In genomic region chr13:75437582-75438318, GRCh38 we compare ENCODE assay signal across 10 cellular contexts. TPM values are rescaled to one million over a fixed set of nuclear protein-coding genes. Genes with fewer than 3 reads are reported as not detected.
DNase-seq lines count a peak whose midpoint lies in the region; ATAC-seq and TF ChIP-seq lines count a peak whose summit lies in the region.
"Had no signal": no experiment of that assay in that cellular context is flagged by ENCODE, and none has a peak within 500 bp of the region (broad histone marks: within the 10 kb centered on the region; RNA-seq: fewer than 3 reads in every experiment).

No MANE protein-coding gene starts in this region.

- no peaks in the 10 kb centered on the region for H3K27me3 ChIP-seq in esophagus squamous epithelium

- no peak for ATAC-seq in HG02973 (IDR thresholded peaks at IDR 0.05; ENCODE audit: unreplicated experiment)
- ATAC-seq in GM21515 (IDR thresholded peaks at IDR 0.05; ENCODE audit: unreplicated experiment) = no peak

- H3K9me3 ChIP-seq in esophagus squamous epithelium = no peaks in the 10 kb centered on the region

- no peaks in the 10 kb centered on the region for H3K36me3 ChIP-seq in esophagus squamous epithelium

- H3K4me1 ChIP-seq in esophagus squamous epithelium = peaks cover 0 to 11% (median 0%) of the 10 kb centered on the region in 3 donors

- WGBS in esophagus squamous epithelium, 2 donors = 60 to 67% methylated on average over 4 of the region's 4 CpGs

- no peak for TF ChIP-seq CTCF in cardiac fibroblast (IDR thresholded peaks at IDR 0.05; ENCODE audit: low read depth, low read length)
- TF ChIP-seq CTCF in GM10266 (IDR thresholded peaks at IDR 0.05; ENCODE audit: control insufficient read depth, insufficient read depth, low read depth, missing control alignments) = no peak
- TF ChIP-seq CTCF in esophagus squamous epithelium (IDR thresholded peaks at IDR 0.05) = no peak

- H3K4me3 ChIP-seq in cardiac fibroblast (replicated peaks in 1 of 2; ENCODE audit: low read depth in 2 of 2, low read length in 2 of 2) = no peak overlapping the region
- H3K4me3 ChIP-seq in esophagus squamous epithelium = no peak overlapping the region

- H3K27ac ChIP-seq in esophagus squamous epithelium = no peak overlapping the region

- DNase-seq in A172 (ENCODE audit: low spot score) (peak; percentile 16), M059J (ENCODE audit: low read depth) (peak; percentile 66), cardiac fibroblast (ENCODE audit: low read depth in 2 of 2) (peak; percentile 47 to 66), kidney tubule cell (ENCODE audit: low spot score) (peak; percentile 30), GM10266 (ENCODE audit: extremely low spot score) (no peak), esophagus squamous epithelium (lab: John Stamatoyannopoulos, UW) (no peak)
- DNase-seq: NCI-H1694, T-helper 9 cell had no signal

- intact Hi-C loops in esophagus squamous epithelium (cut with DNase I) = no loop called here

- TF ChIP-seq POLR2A in esophagus squamous epithelium (IDR thresholded peaks at IDR 0.05) = no peak

RNA-seq across cellular contexts. Expression of gene TBC1D4, which starts 44.2 kb away (rescaled TPM):
- total RNA-seq in A172 (2014; rRNA removed; shearing (Covaris generic)) = 5.9 and 6.8 TPM in 2 replicates
- total RNA-seq in M059J (2014; rRNA removed; shearing (Covaris generic)) = 6.6 and 9.9 TPM in 2 replicates
- 10 to 100 TPM; 14.9 to 20.8 (median 16.6) TPM for total RNA-seq in esophagus squamous epithelium

Comparison
In these comparisons a context has a peak if more than half of its experiments do, and no peak if none do; other contexts are left out.
1. DNase-seq: peak in A172 (single experiment), M059J (single experiment), cardiac fibroblast (2 of 2) and kidney tubule cell (single experiment); none in GM10266 (single experiment) and esophagus squamous epithelium (single experiment).